In genomic region chr17:33497623-33498022, GRCh38 we compare ENCODE assay signal across 1 cellular context.
A peak's percentile ranks its signal among the peaks of the same experiment; 100 is the strongest.
TF ChIP-seq lines count a peak whose summit lies in the region.

No MANE protein-coding gene starts in this region.

TF ChIP-seq in H1, 55 proteins besides CTCF, POLR2A, EP300 and RAD21:
- TF ChIP-seq ZNF274 (IDR thresholded peaks at IDR 0.05; ENCODE audit: borderline replicate concordance, extremely low read depth, low read length) (no peak), KDM1A (IDR thresholded peaks at IDR 0.05; ENCODE audit: borderline replicate concordance, low read length) (peak; percentile 50; the same call in 1 of the 2 replicates)
